In the genomic region with DNA sequence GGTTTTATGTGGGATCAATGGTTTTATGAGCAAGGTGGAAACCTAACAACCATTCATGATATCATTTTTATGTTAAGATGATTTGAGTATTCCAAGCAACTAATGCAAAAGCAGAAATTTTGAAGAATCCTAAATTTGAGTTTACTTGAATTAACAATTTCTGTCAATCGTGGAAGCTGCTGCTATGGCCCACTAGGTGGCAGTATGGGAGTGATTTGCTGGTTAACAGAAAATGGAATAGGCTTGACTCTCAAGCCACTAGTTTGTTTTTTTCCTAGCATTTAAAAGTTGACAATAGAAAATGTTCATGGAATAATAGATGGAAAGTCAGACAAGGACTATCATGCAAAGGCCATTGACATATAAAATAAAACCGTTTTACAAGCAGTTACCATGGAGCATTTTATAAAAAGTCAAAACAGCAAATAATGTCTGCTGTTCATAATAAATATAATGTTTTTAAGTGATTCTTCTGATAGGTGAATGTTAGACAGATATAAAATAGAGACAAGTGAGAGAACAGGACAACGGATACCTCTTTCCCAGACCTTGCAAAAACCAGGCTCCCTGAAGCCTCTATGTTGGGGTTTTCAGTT, we compare ENCODE assay signal across 1 cellular context.
TF ChIP-seq lines count a peak whose summit lies in the region.

No MANE protein-coding gene starts in this region.

TF ChIP-seq in H1, 55 proteins besides CTCF, POLR2A, EP300 and RAD21:
- TF ChIP-seq KDM4A (IDR thresholded peaks at IDR 0.05; ENCODE audit: low read depth, low read length, severe bottlenecking) = no peak
- no peak for TF ChIP-seq SUZ12 (IDR thresholded peaks at IDR 0.05; ENCODE audit: low read length)
- TF ChIP-seq CBX8 (IDR thresholded peaks at IDR 0.05; ENCODE audit: borderline replicate concordance, low read depth, low read length) = no peak
- TF ChIP-seq EGR1 (IDR thresholded peaks at IDR 0.05; ENCODE audit: borderline replicate concordance, low read depth, low read length) = no peak
- no peak for TF ChIP-seq GABPA (IDR thresholded peaks at IDR 0.05; ENCODE audit: borderline replicate concordance, insufficient read depth, low read length)
- TF ChIP-seq SIN3A (conservative IDR thresholded peaks at IDR 0.05 in 1 of 2, IDR thresholded peaks at IDR 0.05 in 1 of 2; ENCODE audit: low read depth in 1 of 2, low read length in 2 of 2) = no peak
- no peak for TF ChIP-seq HDAC6 (IDR thresholded peaks at IDR 0.05; ENCODE audit: low read depth, low read length)
- TF ChIP-seq EZH2 (IDR thresholded peaks at IDR 0.05; ENCODE audit: low read depth, low read length, severe bottlenecking) = no peak
- no peak for TF ChIP-seq SP1 (IDR thresholded peaks at IDR 0.05; ENCODE audit: low read depth, low read length)
- TF ChIP-seq CHD2 (IDR thresholded peaks at IDR 0.05; ENCODE audit: low read length) = no peak
- no peak for TF ChIP-seq MAFK (IDR thresholded peaks at IDR 0.05; ENCODE audit: low read depth, low read length)
